In the genomic region with DNA sequence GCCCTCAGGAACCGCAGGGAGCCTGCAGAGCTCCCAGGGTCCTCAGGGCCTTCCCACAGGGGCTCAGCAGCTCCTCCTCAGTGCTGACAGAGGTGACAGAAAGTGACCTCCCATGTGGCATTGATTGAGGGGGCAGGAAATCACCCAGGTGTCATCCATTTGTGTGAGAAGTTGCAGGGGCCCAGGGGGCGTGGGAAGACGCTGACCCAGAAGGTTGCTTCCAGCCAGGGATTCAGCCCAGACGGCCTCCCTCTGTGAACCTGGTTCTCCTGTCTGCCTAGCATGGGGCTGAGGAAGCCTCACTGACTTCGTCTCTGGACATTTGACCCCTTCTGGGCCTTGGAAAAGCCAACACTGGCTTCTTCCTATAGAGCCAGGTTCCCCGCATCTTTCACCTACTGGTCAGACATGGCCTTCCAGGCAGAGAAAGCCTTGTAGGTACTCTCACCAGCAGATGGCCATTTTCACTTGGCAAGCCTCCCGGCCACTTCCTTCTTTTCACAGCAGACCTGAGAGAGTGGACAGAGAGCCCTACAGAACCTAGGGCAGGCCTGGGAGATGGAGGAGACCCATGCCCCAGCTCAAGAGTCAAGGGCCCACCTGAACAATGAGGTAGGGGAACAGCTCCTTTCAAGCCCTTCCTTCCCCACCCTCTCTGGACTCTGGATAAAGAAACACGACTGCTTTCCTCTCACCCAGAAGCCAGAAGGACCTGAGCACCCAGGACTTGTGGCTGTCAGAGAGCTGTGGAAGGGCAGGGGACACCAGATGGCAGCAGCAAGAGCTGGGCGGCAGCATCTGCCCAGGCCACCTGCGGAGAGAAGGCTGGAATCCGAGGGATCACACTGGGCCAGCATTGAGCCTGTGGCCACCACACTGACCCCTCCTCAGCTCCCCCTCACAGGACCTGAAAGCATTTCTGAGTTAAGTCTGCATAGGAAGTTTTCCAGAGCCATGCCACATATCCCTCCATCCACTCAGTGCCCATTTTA, we compare ENCODE assay signal across 9 cellular contexts.
DNase-seq lines count a peak whose midpoint lies in the region; ATAC-seq and TF ChIP-seq lines count a peak whose summit lies in the region.
"Had no signal": no experiment of that assay in that cellular context is flagged by ENCODE, and none has a peak within 500 bp of the region (broad histone marks: within the 10 kb centered on the region; RNA-seq: fewer than 3 reads in every experiment).

No MANE protein-coding gene starts in this region.

- H3K14ac ChIP-seq in IMR-90 (replicated peaks; ENCODE audit: low read depth, low read length): 0 out of 2 replicates have a peak overlapping the region, but pooled peaks have one; percentile 4

- TF ChIP-seq POLR2A in IMR-90 (IDR thresholded peaks at IDR 0.05; ENCODE audit: low read depth, low read length): no peak

- H3K4me2 ChIP-seq in IMR-90 (ENCODE audit: low read depth, low read length): no peak overlapping the region
- H3K4me2 ChIP-seq: KMS-11 had no signal

- dilution Hi-C loops in IMR-90 (cut with HindIII; ENCODE audit: low sequenced_read_pairs, unreplicated experiment): no loop called here

- no peak overlapping the region for H3K23ac ChIP-seq in IMR-90 (ENCODE audit: low read depth, low read length)

- peak overlapping the region; percentile 81 for H2AK9ac ChIP-seq in IMR-90 (replicated peaks; ENCODE audit: low read depth, low read length, poor library complexity)

- peak overlapping the region; percentile 68 for H4K91ac ChIP-seq in IMR-90 (ENCODE audit: insufficient read depth, low read depth, low read length)

- H3K18ac ChIP-seq in IMR-90 (ENCODE audit: low read depth, low read length): no peak overlapping the region

- peaks cover 5% of the 10 kb centered on the region for H3K4me1 ChIP-seq in IMR-90 (ENCODE audit: control insufficient read depth, insufficient read depth, low read length)

- H3K36me3 ChIP-seq in BJ (ENCODE audit: control insufficient read depth, insufficient read depth, low read length) (no peaks in the 10 kb centered on the region), IMR-90 (ENCODE audit: control insufficient read depth, insufficient read depth, low read length) (no peaks in the 10 kb centered on the region)

- peak; percentile 19; the same call in 1 of the 2 replicates for TF ChIP-seq RAD21 in IMR-90 (IDR thresholded peaks at IDR 0.05; ENCODE audit: low read length)

- peak overlapping the region; percentile 33 for H2BK5ac ChIP-seq in IMR-90 (ENCODE audit: low read depth, low read length, poor library complexity, severe bottlenecking)

- TF ChIP-seq CTCF in BJ (IDR thresholded peaks at IDR 0.05; ENCODE audit: insufficient read depth, low read depth, low read length) (peak; percentile 14; the same call in 1 of the 2 replicates), IMR-90 (conservative IDR thresholded peaks at IDR 0.05; ENCODE audit: low read depth, low read length) (peak; percentile 25; the same call in 1 of the 2 replicates), astrocyte of the cerebellum (IDR thresholded peaks at IDR 0.05; ENCODE audit: low read depth, low read length, missing control alignments) (peak; percentile 54)

- no peaks in the 10 kb centered on the region for H4K20me1 ChIP-seq in IMR-90 (ENCODE audit: insufficient read depth, low read length)

- DNase-seq in BJ (ENCODE audit: low read depth): no peak
- DNase-seq in IMR-90: peak; percentile 69
- peak; percentile 52 for DNase-seq in astrocyte of the cerebellum (ENCODE audit: low read depth)
- DNase-seq in left kidney (ENCODE audit: low read depth, low spot score): peak; percentile 28
- no peak for DNase-seq in SIG-M5 (lab: John Stamatoyannopoulos, UW)
- no peak for DNase-seq in activated naive CD4-positive, alpha-beta T cell treated with Interleukin-2 at 50 U/mL for 16 hours
- no peak for DNase-seq in NCI-H1436 (lab: John Stamatoyannopoulos, UW)
- no peak for DNase-seq in stimulated activated CD4-positive, alpha-beta T cell treated with anti-CD3 and anti-CD28 coated beads, Interleukin-2, amount 100 ng/mL, for 48 hours

- no peaks in the 10 kb centered on the region for H3K9me1 ChIP-seq in IMR-90 (ENCODE audit: insufficient read depth, low read length)

- BruUV-seq in IMR-90 (replicated peaks; lab: Mats Ljungman, UMichigan): no TSS peak

- peak overlapping the region; percentile 86 for H2BK120ac ChIP-seq in IMR-90 (ENCODE audit: low read depth, low read length)

- H3K4me3 ChIP-seq in BJ (ENCODE audit: low read depth, low read length) (no peak overlapping the region), IMR-90 (ENCODE audit: insufficient read depth, low read depth, low read length) (no peak overlapping the region), astrocyte of the cerebellum (ENCODE audit: low read depth, low read length) (no peak overlapping the region)

- POLR2A ChIA-PET in BJ (lab: Charles Lee): no interaction called here
- POLR2A ChIA-PET in IMR-90 (lab: Charles Lee; ENCODE audit: unreplicated experiment): interaction anchor here (0.5 kb wide), 1 partner anchor 365 kb away, joined by 3 read pairs; no protein-coding TSS in a partner anchor

- in situ Hi-C loops in IMR-90 (cut with MboI; ENCODE audit: low sequenced_read_pairs) (loop anchor here (5.0 kb wide), 1 partner anchor 391 kb away; no protein-coding TSS in a partner anchor), astrocyte of the cerebellum (cut with HindIII; ENCODE audit: low sequenced_read_pairs) (loop anchor here (10.0 kb wide), 1 partner anchor 409 kb away; the partner anchor contains the start of gene DCAF4)

- peaks cover 8% of the 10 kb centered on the region for H3K27me3 ChIP-seq in BJ (ENCODE audit: control insufficient read depth, insufficient read depth, low read length)
- peaks cover 12% of the 10 kb centered on the region for H3K27me3 ChIP-seq in IMR-90 (ENCODE audit: control insufficient read depth, insufficient read depth, low read length)

- no peak overlapping the region for H3K56ac ChIP-seq in IMR-90 (ENCODE audit: extremely low read depth, insufficient read depth, low read length)

- no peaks in the 10 kb centered on the region for H3K9me3 ChIP-seq in IMR-90 (ENCODE audit: control insufficient read depth, insufficient read depth, low read length)

- ATAC-seq in IMR-90 (ENCODE audit: low read depth): no peak

- WGBS in IMR-90 (ENCODE audit: extremely low coverage in 2 of 2, insufficient read length in 1 of 2), 2 experiments: 83% methylated on average over 2 of the region's 11 CpGs; no CpG with 5 or more reads in 1 of the 2 experiments

- peak overlapping the region; percentile 3; the same call in 1 of the 2 replicates for H4K5ac ChIP-seq in IMR-90 (ENCODE audit: low read depth, low read length)

- intact Hi-C loops in IMR-90 (cut with micrococcal nuclease): loop anchor here (5.0 to 10.0 kb wide), 3 partner anchors 151 to 231 kb away; no protein-coding TSS in a partner anchor

- peak overlapping the region; percentile 73 for H3K4ac ChIP-seq in IMR-90 (ENCODE audit: low read depth, low read length)

- peak overlapping the region; percentile 87 for H2BK20ac ChIP-seq in IMR-90 (ENCODE audit: low read depth, low read length)

- H3K27ac ChIP-seq in IMR-90 (ENCODE audit: insufficient read depth, low read length): no peak overlapping the region
- H3K27ac ChIP-seq: KMS-11 had no signal

- peak overlapping the region; percentile 87 for H2AK5ac ChIP-seq in IMR-90 (ENCODE audit: low read depth, low read length)

- peak overlapping the region; percentile 83 for H2AFZ ChIP-seq in IMR-90 (replicated peaks; ENCODE audit: low read length, poor library complexity)

- peak overlapping the region in 1 of 2 experiments; percentile 84; a peak in 2 of 4 replicates for H4K8ac ChIP-seq in IMR-90 (ENCODE audit: low read depth in 2 of 2, low read length in 2 of 2)

- CTCF ChIA-PET in BJ (lab: Yijun Ruan, JAX) (interaction anchor here (0.7 to 9.4 kb wide), 42 partner anchors 9 to 454 kb away, joined by 3 to 292 read pairs (median 4); partner anchors contain the start of genes DCAF4 and DPF3), IMR-90 (lab: Yijun Ruan, JAX) (interaction anchor here (0.6 to 4.6 kb wide), 10 partner anchors 11 to 434 kb away, joined by 3 to 60 read pairs (median 4); no protein-coding TSS in a partner anchor)

- H2BK15ac ChIP-seq in IMR-90 (ENCODE audit: low read depth, low read length): peak overlapping the region; percentile 85; the same call in 2 of the 3 replicates

- H3K79me1 ChIP-seq in IMR-90 (ENCODE audit: low read depth in 1 of 2, low read length in 2 of 2): no peaks in the 10 kb centered on the region

- no peak overlapping the region for H3K9ac ChIP-seq in IMR-90 (ENCODE audit: low read depth, low read length)
- H3K9ac ChIP-seq: KMS-11 had no signal

TF ChIP-seq in IMR-90, 13 proteins besides CTCF, POLR2A, EP300 and RAD21:
- TF ChIP-seq MAFK (IDR thresholded peaks at IDR 0.05; ENCODE audit: low read depth, low read length) (no peak), MXI1 (IDR thresholded peaks at IDR 0.05; ENCODE audit: borderline replicate concordance, low read depth, low read length) (no peak), MAZ (IDR thresholded peaks at IDR 0.05; ENCODE audit: borderline replicate concordance, low read depth, low read length) (no peak), SMC3 (IDR thresholded peaks at IDR 0.05; ENCODE audit: low read depth, low read length) (peak; percentile 10; the same call in 1 of the 2 replicates), RFX5 (IDR thresholded peaks at IDR 0.05; ENCODE audit: low read depth, low read length) (no peak)

Comparison
In these comparisons a context has a peak if more than half of its experiments do, and no peak if none do; other contexts are left out.
1. DNase-seq: peak in IMR-90 (single experiment), astrocyte of the cerebellum (single experiment) and left kidney (single experiment); none in BJ (single experiment), SIG-M5 (single experiment), activated naive CD4-positive, alpha-beta T cell treated with Interleukin-2 at 50 U/mL for 16 hours (single experiment), NCI-H1436 (single experiment) and stimulated activated CD4-positive, alpha-beta T cell treated with anti-CD3 and anti-CD28 coated beads, Interleukin-2, amount 100 ng/mL, for 48 hours (0 of 2).
2. Peak in every context shown above with its lines, with median percentiles within 50 percentile points of each other: CTCF ChIP-seq.